Comparison of ENCODE assay signal across 1 cellular context in genomic region chr2:164917296-164917903, GRCh38.
TF ChIP-seq lines count a peak whose summit lies in the region.

No MANE protein-coding gene starts in this region.

TF ChIP-seq in GM23338, 12 proteins besides CTCF, POLR2A, EP300 and RAD21 (continued from another document):
- no peak for TF ChIP-seq STAT1 (IDR thresholded peaks at IDR 0.05; ENCODE audit: unreplicated experiment)
- TF ChIP-seq ZNF114 (CRISPR knock-in tag; IDR thresholded peaks at IDR 0.05), result no peak
- no peak for TF ChIP-seq POLR2AphosphoS5 (IDR thresholded peaks at IDR 0.05; ENCODE audit: low read depth)
- TF ChIP-seq ETS1 (IDR thresholded peaks at IDR 0.05), result no peak
- TF ChIP-seq CREB1 (CRISPR knock-in tag; IDR thresholded peaks at IDR 0.05; ENCODE audit: low read depth), result no peak
